ENCODE assay signal across 2 cellular contexts in genomic region chr19:45640849-45641273, GRCh38.
TF ChIP-seq lines count a peak whose summit lies in the region.

No MANE protein-coding gene starts in this region.

TF ChIP-seq in liver, 16 proteins besides CTCF, POLR2A, EP300 and RAD21 (continued from another document):
- TF ChIP-seq ZBTB33 (IDR thresholded peaks at IDR 0.05) (no peak), GABPA (IDR thresholded peaks at IDR 0.05 in 1 of 2, conservative IDR thresholded peaks at IDR 0.05 in 1 of 2) (no peak), HNF4A (conservative IDR thresholded peaks at IDR 0.05) (no peak), ATF3 (IDR thresholded peaks at IDR 0.05) (no peak), TAF1 (conservative IDR thresholded peaks at IDR 0.05) (no peak), REST (IDR thresholded peaks at IDR 0.05) (no peak), FOXA2 (IDR thresholded peaks at IDR 0.05) (no peak), FOXA1 (IDR thresholded peaks at IDR 0.05) (no peak), JUND (IDR thresholded peaks at IDR 0.05) (no peak)

TF ChIP-seq in SK-N-SH, 30 proteins besides CTCF, POLR2A, EP300 and RAD21 (continued from another document):
- TF ChIP-seq REST (IDR thresholded peaks at IDR 0.05; ENCODE audit: low read depth, low read length) (no peak), MEF2A (IDR thresholded peaks at IDR 0.05; ENCODE audit: borderline replicate concordance, low read depth) (no peak), FOXM1 (IDR thresholded peaks at IDR 0.05; ENCODE audit: low read depth) (no peak), NFIC (IDR thresholded peaks at IDR 0.05; ENCODE audit: borderline replicate concordance) (no peak), RXRA (IDR thresholded peaks at IDR 0.05; ENCODE audit: borderline replicate concordance, low read depth) (no peak), ELF1 (IDR thresholded peaks at IDR 0.05) (no peak), MAX (IDR thresholded peaks at IDR 0.05; ENCODE audit: low read depth) (no peak), FOXJ3 (CRISPR knock-in tag; IDR thresholded peaks at IDR 0.05) (no peak), TEAD4 (IDR thresholded peaks at IDR 0.05; ENCODE audit: borderline replicate concordance, insufficient read depth) (no peak), EZH2phosphoT487 (IDR thresholded peaks at IDR 0.05; ENCODE audit: borderline replicate concordance, low read depth) (no peak), SIN3A (IDR thresholded peaks at IDR 0.05; ENCODE audit: borderline replicate concordance, low read depth, low read length) (no peak), NRF1 (IDR thresholded peaks at IDR 0.05; ENCODE audit: low read depth, low read length) (no peak), SMC3 (IDR thresholded peaks at IDR 0.05; ENCODE audit: low read depth, low read length) (no peak), RCOR1 (IDR thresholded peaks at IDR 0.05; ENCODE audit: low read length) (no peak)
